ENCODE assay signal across 1 cellular context in the genomic region with DNA sequence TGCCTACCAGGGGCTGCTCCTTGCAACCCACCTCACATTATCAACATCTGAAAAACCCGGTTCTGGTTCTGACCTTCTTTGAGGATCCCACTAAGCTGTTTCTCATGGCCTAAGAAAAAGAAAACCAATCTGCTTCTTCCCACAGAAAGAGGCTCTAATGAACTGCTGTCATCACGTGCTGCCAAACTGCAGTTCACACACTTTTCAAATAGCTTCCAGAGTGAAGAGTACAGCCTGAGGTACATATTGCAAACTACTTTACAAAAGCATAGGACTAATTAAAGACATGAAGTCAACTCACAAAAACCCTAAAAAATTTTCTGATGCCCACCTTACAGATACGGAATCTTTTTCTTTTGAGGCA.
TF ChIP-seq lines count a peak whose summit lies in the region.

No MANE protein-coding gene starts in this region.

TF ChIP-seq in IMR-90, 13 proteins besides CTCF, POLR2A, EP300 and RAD21 (continued from another document):
- TF ChIP-seq, protein P1, sequence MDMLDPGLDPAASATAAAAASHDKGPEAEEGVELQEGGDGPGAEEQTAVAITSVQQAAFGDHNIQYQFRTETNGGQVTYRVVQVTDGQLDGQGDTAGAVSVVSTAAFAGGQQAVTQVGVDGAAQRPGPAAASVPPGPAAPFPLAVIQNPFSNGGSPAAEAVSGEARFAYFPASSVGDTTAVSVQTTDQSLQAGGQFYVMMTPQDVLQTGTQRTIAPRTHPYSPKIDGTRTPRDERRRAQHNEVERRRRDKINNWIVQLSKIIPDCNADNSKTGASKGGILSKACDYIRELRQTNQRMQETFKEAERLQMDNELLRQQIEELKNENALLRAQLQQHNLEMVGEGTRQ (IDR thresholded peaks at IDR 0.05; ENCODE audit: low read depth, low read length), result no peak
